ENCODE assay signal across 1 cellular context in the genomic region with DNA sequence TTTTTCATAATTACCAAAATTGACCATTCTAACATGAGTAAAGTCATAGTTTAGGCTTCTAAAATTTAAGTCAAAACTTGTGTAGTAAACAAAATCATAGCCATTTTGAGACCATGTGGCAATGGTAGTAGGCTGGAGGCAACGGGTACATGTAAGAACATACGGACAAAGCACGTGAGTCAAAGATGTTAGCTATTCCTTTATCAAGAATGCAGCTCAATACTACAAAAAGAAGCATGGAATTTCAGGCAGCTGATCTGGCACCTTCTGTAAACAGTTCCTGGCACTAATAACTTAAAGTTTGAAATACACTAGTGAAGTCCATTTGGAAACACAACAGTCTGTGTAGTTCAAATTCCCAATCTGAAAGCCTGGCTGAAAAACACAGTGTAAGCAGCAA.
TF ChIP-seq lines count a peak whose summit lies in the region.

No MANE protein-coding gene starts in this region.

TF ChIP-seq in HepG2, 621 proteins besides CTCF, POLR2A, EP300 and RAD21:
- TF ChIP-seq MNT (IDR thresholded peaks at IDR 0.05), result 0 out of 2 replicates have a peak, but pooled peaks have one; percentile 9
- no peak for TF ChIP-seq FOXC1 (CRISPR knock-in tag; IDR thresholded peaks at IDR 0.05; ENCODE audit: borderline replicate concordance)
